In the genomic region with DNA sequence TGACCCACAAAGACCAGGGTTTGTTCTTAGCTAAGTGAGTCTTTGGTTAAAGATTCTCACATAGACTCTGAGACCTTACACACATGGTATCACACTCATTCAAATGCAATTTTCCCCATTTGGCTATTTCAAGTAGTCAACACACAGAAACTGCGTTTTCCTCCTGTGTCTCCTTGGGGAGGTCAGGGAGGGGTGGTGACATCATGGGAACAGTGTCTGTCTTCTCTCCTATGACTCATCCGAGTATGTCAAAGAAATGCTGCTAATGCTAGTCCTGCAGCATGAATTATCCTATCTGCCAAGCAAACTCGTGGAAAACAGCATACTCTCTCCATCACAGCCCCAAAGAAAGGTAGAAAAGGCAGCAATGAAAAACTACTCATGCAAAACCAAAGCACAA, we compare ENCODE assay signal across 1 cellular context.
TF ChIP-seq lines count a peak whose summit lies in the region.

No MANE protein-coding gene starts in this region.

TF ChIP-seq in endothelial cell of umbilical vein, 7 proteins besides CTCF, POLR2A, EP300 and RAD21:
- TF ChIP-seq FOS (IDR thresholded peaks at IDR 0.05; ENCODE audit: borderline replicate concordance, insufficient read depth, low read length) (no peak), JUN (IDR thresholded peaks at IDR 0.05; ENCODE audit: borderline replicate concordance, insufficient read depth, insufficient read length, low read depth) (peak; percentile 13)
